In the genomic region with DNA sequence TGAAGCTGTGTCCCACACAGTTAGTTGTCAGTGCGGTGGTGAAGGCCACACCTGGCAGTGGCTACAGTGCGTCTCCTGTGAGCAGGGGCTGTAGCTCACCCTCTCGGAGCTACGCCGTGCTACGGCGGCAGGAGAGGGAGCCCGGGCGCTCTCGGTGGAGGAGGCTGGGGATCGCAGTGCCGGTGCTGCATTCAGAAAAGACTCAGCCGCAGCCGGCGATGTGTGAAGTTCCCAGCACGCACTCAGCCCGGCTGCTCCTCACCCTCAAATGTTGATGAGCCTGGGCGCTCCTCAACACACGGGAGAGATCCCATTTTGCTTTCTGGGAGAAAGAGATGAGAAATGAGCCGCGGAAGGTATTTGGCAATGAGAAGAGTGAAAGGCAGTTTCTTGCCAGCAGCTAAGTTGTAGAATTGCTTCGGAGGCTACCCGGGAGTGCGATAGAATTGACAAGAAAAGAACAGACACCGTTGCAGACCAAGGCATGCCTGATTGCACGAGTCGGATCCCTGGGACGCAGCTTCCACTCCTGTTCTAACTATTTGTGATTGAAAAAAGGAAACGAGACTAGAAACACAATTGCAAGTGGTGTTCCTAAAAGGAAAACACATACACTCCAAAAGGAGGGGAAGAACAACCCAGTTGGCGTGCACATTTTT, we compare ENCODE assay signal across 9 cellular contexts. TPM values are rescaled to one million over a fixed set of nuclear protein-coding genes. Genes with fewer than 3 reads are reported as not detected.
DNase-seq lines count a peak whose midpoint lies in the region; ATAC-seq and TF ChIP-seq lines count a peak whose summit lies in the region.
"Had no signal": no experiment of that assay in that cellular context is flagged by ENCODE, and none has a peak within 500 bp of the region (broad histone marks: within the 10 kb centered on the region; RNA-seq: fewer than 3 reads in every experiment).

UNC13C (plus strand) TSS at position 194 of the 659 bp plus-strand sequence. CDS start 34,463 bp downstream, outside the sequence.

- intact Hi-C loops in left cardiac atrium (cut with DNase I) (no loop called here), posterior cingulate gyrus (cut with DNase I) (no loop called here)

- no peaks in the 10 kb centered on the region for H3K36me3 ChIP-seq in GM23338 (ENCODE audit: insufficient read depth)
- H3K36me3 ChIP-seq in RWPE2 (ENCODE audit: low read depth) = no peaks in the 10 kb centered on the region

- no peaks in the 10 kb centered on the region for H3K36me3 Mint-ChIP-seq in GM23338 (ENCODE audit: low read depth)

- peaks cover 12% of the 10 kb centered on the region for H3K27me3 Mint-ChIP-seq in GM23338 (ENCODE audit: insufficient read depth, low read depth, poor library complexity)

- ATAC-seq in GM23338 = peak; percentile 98
- ATAC-seq in RWPE2 (ENCODE audit: low read depth) = peak; percentile 66
- peak in 1 of 2 donors; percentile 89 for ATAC-seq in left cardiac atrium
- ATAC-seq in HG02840 (IDR thresholded peaks at IDR 0.05; ENCODE audit: low FRiP score, unreplicated experiment) = no peak

- H3K4me2 ChIP-seq in GM23338 = peak within 1 kb of the TSS; percentile 71

- peaks cover 4% of the 10 kb centered on the region; the same call in 1 of the 3 replicates for H3K4me1 Mint-ChIP-seq in GM23338

- no peak within 1 kb of the TSS for H3K27ac Mint-ChIP-seq in GM23338

- H3K4me1 ChIP-seq in GM23338 (ENCODE audit: insufficient read depth) (no peaks in the 10 kb centered on the region; the same call in 1 of the 2 replicates), RWPE2 (ENCODE audit: insufficient read depth, poor library complexity, severe bottlenecking) (no peaks in the 10 kb centered on the region)

- H2AFZ ChIP-seq in GM23338 = peak within 1 kb of the TSS; percentile 63; the same call in 1 of the 2 replicates

- no peaks in the 10 kb centered on the region for H3K9me3 ChIP-seq in RWPE2 (ENCODE audit: severe bottlenecking)

- H3K4me3 Mint-ChIP-seq in GM23338 = peak within 1 kb of the TSS; percentile 81

- H3K27me3 ChIP-seq in GM23338 (ENCODE audit: insufficient read depth) = peaks cover 15% of the 10 kb centered on the region
- H3K27me3 ChIP-seq in RWPE2 (ENCODE audit: insufficient read depth, poor library complexity, severe bottlenecking) = peaks cover 65% of the 10 kb centered on the region

- H3K9me3 Mint-ChIP-seq in GM23338 = peaks cover 17% of the 10 kb centered on the region

- TF ChIP-seq CTCF in GM23338 (conservative IDR thresholded peaks at IDR 0.05; ENCODE audit: low read depth in 2 of 2) = no peak
- TF ChIP-seq CTCF in RWPE2 (IDR thresholded peaks at IDR 0.05; ENCODE audit: poor library complexity, severe bottlenecking) = no peak
- no peak for TF ChIP-seq CTCF in GM20000 (IDR thresholded peaks at IDR 0.05; ENCODE audit: extremely low read depth, missing control alignments)

- H3K9me2 ChIP-seq in GM23338 (ENCODE audit: insufficient read depth) = no peaks in the 10 kb centered on the region

- H3K27ac ChIP-seq in GM23338 (ENCODE audit: low read depth) (no peak within 1 kb of the TSS), RWPE2 (ENCODE audit: poor library complexity, severe bottlenecking) (no peak within 1 kb of the TSS)

- H3K79me2 ChIP-seq in GM23338 (replicated peaks; ENCODE audit: insufficient read depth) = no peaks in the 10 kb centered on the region

- H3K4me3 ChIP-seq in GM23338 (peak within 1 kb of the TSS; percentile 47), RWPE2 (ENCODE audit: severe bottlenecking) (no peak within 1 kb of the TSS)

- no peaks in the 10 kb centered on the region for H3F3A ChIP-seq in GM23338 (replicated peaks; ENCODE audit: low read depth)

- no peaks in the 10 kb centered on the region for H4K20me1 ChIP-seq in GM23338 (replicated peaks; ENCODE audit: insufficient read depth)

- DNase-seq in GM23338 (ENCODE audit: low spot score) = peak; percentile 56
- DNase-seq in RWPE2 (ENCODE audit: low spot score) = peak; percentile 58
- peak; percentile 37 for DNase-seq in left cardiac atrium
- DNase-seq in posterior cingulate gyrus = peak; percentile 27 to 95 (median 64)
- no peak for DNase-seq in mesenteric fat pad (ENCODE audit: low spot score)
- DNase-seq in dermis blood vessel endothelial cell = no peak
- DNase-seq in GM20000 (ENCODE audit: low spot score) = no peak

TF ChIP-seq in GM23338, 12 proteins besides CTCF, POLR2A, EP300 and RAD21:
- TF ChIP-seq NANOG (IDR thresholded peaks at IDR 0.05; ENCODE audit: borderline replicate concordance) (no peak), EZH2 (IDR thresholded peaks at IDR 0.05; ENCODE audit: low read depth, unreplicated experiment) (no peak), ZNF114 (CRISPR knock-in tag; IDR thresholded peaks at IDR 0.05) (no peak)

RNA-seq across cellular contexts. Expression of gene UNC13C, which starts in this region (rescaled TPM):
- total RNA-seq in GM23338 (2014; rRNA removed; shearing (Covaris generic)) = 0.03 and 0.58 TPM in 2 replicates
- polyA plus RNA-seq in GM23338 (2016; fragmentation: Nextera tagmentation; extraction: Ambion mirVana) = 0.16 TPM in 1 of 2 replicates, not detected in the other
- total RNA-seq in left cardiac atrium (under 1 TPM; 0.09 to 0.29 TPM), mesenteric fat pad (not detected), dermis blood vessel endothelial cell (not detected in 2 replicates)
- total RNA-seq: T-helper 1 cell treated with Interleukin-12 subunit alpha and Interleukin-12 subunit beta and Interleukin-4 antibody, amounts not matched to agents 30 ng/mL and 1 ng/mL, for 36 hours had no signal

Comparison
In these comparisons a context has a peak if more than half of its experiments do, and no peak if none do; other contexts are left out.
1. Peak in DNase-seq, ATAC-seq, H3K4me3 ChIP-seq and H3K4me2 ChIP-seq in GM23338; RNA of the gene not detected or under 1 TPM.
2. Peak in DNase-seq in left cardiac atrium; RNA of the gene not detected or under 1 TPM.
3. DNase-seq: peak in RWPE2 (single experiment) and posterior cingulate gyrus (10 of 10); none in mesenteric fat pad (single experiment), dermis blood vessel endothelial cell (single experiment) and GM20000 (single experiment).